In genomic region chr12:49297695-49298060, GRCh38 we compare ENCODE assay signal across 12 cellular contexts. TPM values are rescaled to one million over a fixed set of nuclear protein-coding genes. Genes with fewer than 3 reads are reported as not detected.
DNase-seq lines count a peak whose midpoint lies in the region; ATAC-seq and TF ChIP-seq lines count a peak whose summit lies in the region.
"Had no signal": no experiment of that assay in that cellular context is flagged by ENCODE, and none has a peak within 500 bp of the region (broad histone marks: within the 10 kb centered on the region; RNA-seq: fewer than 3 reads in every experiment).

No MANE protein-coding gene starts in this region.

- H3K4me2 ChIP-seq in neural cell (ENCODE audit: low read length), result no peak overlapping the region

- H3K27me3 Mint-ChIP-seq in Caco-2 (ENCODE audit: insufficient read depth, unreplicated experiment) (peaks cover 2% of the 10 kb centered on the region), IgD-negative memory B cell (peaks cover 42% of the 10 kb centered on the region), brain (peaks cover 90% of the 10 kb centered on the region)

- no peaks in the 10 kb centered on the region for H3K36me3 Mint-ChIP-seq in Caco-2 (ENCODE audit: insufficient read depth, unreplicated experiment)
- no peaks in the 10 kb centered on the region for H3K36me3 Mint-ChIP-seq in IgD-negative memory B cell
- H3K36me3 Mint-ChIP-seq in brain, result no peaks in the 10 kb centered on the region

- H3F3A ChIP-seq in neural cell (ENCODE audit: insufficient read depth, low read length, poor library complexity, severe bottlenecking), result no peaks in the 10 kb centered on the region

- no peaks in the 10 kb centered on the region for H3K79me2 ChIP-seq in neural cell (replicated peaks; ENCODE audit: insufficient read depth, low read length)

- H3K4me1 Mint-ChIP-seq in Caco-2 (ENCODE audit: low read depth, unreplicated experiment) (peaks cover 23% of the 10 kb centered on the region), IgD-negative memory B cell (peaks cover 7 to 11% (median 11%) of the 10 kb centered on the region in 3 donors), brain (peaks cover 41% of the 10 kb centered on the region)

- no peaks in the 10 kb centered on the region for H3K9me3 Mint-ChIP-seq in Caco-2 (ENCODE audit: unreplicated experiment)
- no peaks in the 10 kb centered on the region for H3K9me3 Mint-ChIP-seq in IgD-negative memory B cell
- peaks cover 0 to 3% (median 0%) of the 10 kb centered on the region in 5 experiments for H3K9me3 Mint-ChIP-seq in brain
- H3K9me3 Mint-ChIP-seq: activated T-cell treated with anti-CD3 and anti-CD28 coated beads, Interleukin-2, amount 50 U/mL, for 4 hours had no signal

- H2AFZ ChIP-seq in neural cell (ENCODE audit: low read depth, low read length), result no peak overlapping the region

- CTCF ChIA-PET in Caco-2 (lab: Charles Lee), result interaction anchor here (0.5 to 3.1 kb wide), 32 partner anchors 8 to 787 kb away, joined by 3 to 48 read pairs (median 5); partner anchors contain the start of genes C1QL4, DNAJC22, RHEBL1 and SMARCD1

- H3K9me3 ChIP-seq in Caco-2, result no peaks in the 10 kb centered on the region
- no peaks in the 10 kb centered on the region for H3K9me3 ChIP-seq in neural cell (ENCODE audit: low read length)
- H3K9me3 ChIP-seq: right atrium auricular region had no signal

- no peak for TF ChIP-seq EP300 in neural cell (conservative IDR thresholded peaks at IDR 0.05; ENCODE audit: poor library complexity, severe bottlenecking)

- H3K4me3 Mint-ChIP-seq in Caco-2 (ENCODE audit: unreplicated experiment) (peak overlapping the region; percentile 79), IgD-negative memory B cell (peak overlapping the region in 3 of 4 donors; percentile 28 to 87 (median 68)), brain (peak overlapping the region; percentile 67 to 80 (median 70))

- intact Hi-C loops in Caco-2 (cut with micrococcal nuclease; ENCODE audit: unreplicated experiment), result loop anchor here (1.0 to 2.0 kb wide), 4 partner anchors 9 to 49 kb away; partner anchors contain the start of genes DNAJC22, TROAP and TUBA1C

- POLR2A ChIA-PET in Caco-2 (lab: Charles Lee), result interaction anchor here (1.1 to 1.3 kb wide), 4 partner anchors 25 to 444 kb away, joined by 4 to 20 read pairs (median 8); partner anchors contain the start of genes SPATS2, TMBIM6 and TROAP

- no peaks in the 10 kb centered on the region for H4K20me1 ChIP-seq in neural cell (ENCODE audit: insufficient read depth)

- H3K27ac Mint-ChIP-seq in Caco-2 (ENCODE audit: unreplicated experiment) (no peak overlapping the region), IgD-negative memory B cell (no peak overlapping the region), brain (no peak overlapping the region)

- H3K27ac ChIP-seq in neural cell (ENCODE audit: low read length), result no peak overlapping the region
- H3K27ac ChIP-seq: right atrium auricular region had no signal

- no TSS peak for BruUV-seq in Caco-2 (replicated peaks; lab: Mats Ljungman, UMichigan)

- no peak for TF ChIP-seq RAD21 in neural cell (conservative IDR thresholded peaks at IDR 0.05)

- no peak for ATAC-seq in HG03442 (IDR thresholded peaks at IDR 0.05; ENCODE audit: unreplicated experiment)

- peak overlapping the region; percentile 69 for H3K4me3 ChIP-seq in Caco-2 (ENCODE audit: low read depth, low read length)
- peak overlapping the region; percentile 59 for H3K4me3 ChIP-seq in neural cell (ENCODE audit: low read length)
- H3K4me3 ChIP-seq: lung had no signal

- no peak for DNase-seq in Caco-2
- no peak for DNase-seq in cortex of kidney (lab: John Stamatoyannopoulos, UW)
- no peak for DNase-seq in cerebellar cortex (ENCODE audit: low spot score)
- DNase-seq: activated T-cell treated with anti-CD3 and anti-CD28 coated beads, Interleukin-2, amount 50 U/mL, for 4 hours; NCI-H1694 had no signal

- no peak for TF ChIP-seq CTCF in Caco-2 (IDR thresholded peaks at IDR 0.05; ENCODE audit: insufficient read depth in 1 of 2, low read depth in 1 of 2, low read length in 1 of 2, severe bottlenecking in 1 of 2, unreplicated experiment in 1 of 2)
- no peak for TF ChIP-seq CTCF in brain (conservative IDR thresholded peaks at IDR 0.05)
- no peak for TF ChIP-seq CTCF in neural cell (IDR thresholded peaks at IDR 0.05; ENCODE audit: poor library complexity, severe bottlenecking)

- H3K36me3 ChIP-seq in Caco-2 (ENCODE audit: control insufficient read depth, insufficient read depth, low read length) (no peaks in the 10 kb centered on the region), neural cell (ENCODE audit: insufficient read depth, low read length) (no peaks in the 10 kb centered on the region)
- H3K36me3 ChIP-seq: right atrium auricular region had no signal

- no peak overlapping the region for H3K9ac ChIP-seq in neural cell (ENCODE audit: low read length)

- 0 out of 2 replicates have a peak, but pooled peaks cover 10% of the 10 kb centered on the region for H3K4me1 ChIP-seq in Caco-2

- H3K9me2 ChIP-seq in neural cell (ENCODE audit: insufficient read depth, low read length), result no peaks in the 10 kb centered on the region

- H3K27me3 ChIP-seq in Caco-2 (replicated peaks; ENCODE audit: control insufficient read depth, insufficient read depth, low read length) (no peaks in the 10 kb centered on the region), neural cell (ENCODE audit: insufficient read depth, low read depth, low read length) (peaks cover 63% of the 10 kb centered on the region)

TF ChIP-seq in neural cell, 6 proteins besides CTCF, POLR2A, EP300 and RAD21:
- TF ChIP-seq SMC3 (conservative IDR thresholded peaks at IDR 0.05; ENCODE audit: poor library complexity) (no peak), EZH2 (IDR thresholded peaks at IDR 0.05; ENCODE audit: borderline replicate concordance, insufficient read depth, low read length, poor library complexity, severe bottlenecking) (no peak), REST (IDR thresholded peaks at IDR 0.05; ENCODE audit: borderline replicate concordance) (no peak), MXI1 (conservative IDR thresholded peaks at IDR 0.05; ENCODE audit: poor library complexity, severe bottlenecking) (no peak), POLR2AphosphoS5 (IDR thresholded peaks at IDR 0.05) (no peak), TAF1 (IDR thresholded peaks at IDR 0.05; ENCODE audit: low read depth) (no peak)

RNA-seq across cellular contexts. Expression of gene PRPH, which starts 2.7 kb away (rescaled TPM):
- 3.2 and 4.9 TPM in 2 replicates for total RNA-seq in Caco-2 (2022)
- polyA plus RNA-seq in IgD-negative memory B cell (not detected), brain (ENCODE audit: insufficient read depth, low read depth, low replicate concordance) (166 TPM), neural cell (not detected in 2 replicates)
- polyA minus RNA-seq in neural cell, result not detected in 2 replicates
- total RNA-seq: activated T-cell treated with anti-CD3 and anti-CD28 coated beads, Interleukin-2, amount 50 U/mL, for 4 hours had no signal

RNA-seq across cellular contexts. Expression of gene TROAP, which starts 25.4 kb away (rescaled TPM):
- total RNA-seq in Caco-2 (2022), result 134 and 135 TPM in 2 replicates
- polyA plus RNA-seq in IgD-negative memory B cell, result not detected
- polyA plus RNA-seq in brain (ENCODE audit: insufficient read depth, low read depth, low replicate concordance), result 49.2 TPM
- 0.26 and 1.3 TPM in 2 replicates for polyA plus RNA-seq in neural cell
- 1.9 TPM in 1 of 2 replicates, not detected in the other for polyA minus RNA-seq in neural cell

RNA-seq across cellular contexts. Expression of gene TUBA1C, which starts 32.8 kb away (rescaled TPM):
- 636 and 638 TPM in 2 replicates for total RNA-seq in Caco-2 (2022)
- polyA plus RNA-seq in IgD-negative memory B cell (41.4 TPM), brain (ENCODE audit: insufficient read depth, low read depth, low replicate concordance) (189 TPM), neural cell (56.2 and 63.0 TPM in 2 replicates)
- 26.5 and 29.0 TPM in 2 replicates for polyA minus RNA-seq in neural cell

RNA-seq across cellular contexts. Expression of gene C1QL4, which starts 39.3 kb away (rescaled TPM):
- 2.6 and 3.6 TPM in 2 replicates for total RNA-seq in Caco-2 (2022)
- polyA plus RNA-seq in IgD-negative memory B cell, result not detected
- polyA plus RNA-seq in brain (ENCODE audit: insufficient read depth, low read depth, low replicate concordance), result 0.15 TPM
- 13.7 and 15.4 TPM in 2 replicates for polyA plus RNA-seq in neural cell
- 7.4 and 8.0 TPM in 2 replicates for polyA minus RNA-seq in neural cell
- total RNA-seq: activated T-cell treated with anti-CD3 and anti-CD28 coated beads, Interleukin-2, amount 50 U/mL, for 4 hours; lung; right atrium auricular region; urinary bladder had no signal
- polyA plus RNA-seq: urinary bladder had no signal

RNA-seq across cellular contexts. Expression of gene DNAJC22, which starts 49.0 kb away (rescaled TPM):
- 40.6 and 47.7 TPM in 2 replicates for total RNA-seq in Caco-2 (2022)
- polyA plus RNA-seq in IgD-negative memory B cell, result not detected
- 1.1 TPM for polyA plus RNA-seq in brain (ENCODE audit: insufficient read depth, low read depth, low replicate concordance)
- 0.54 and 1.1 TPM in 2 replicates for polyA plus RNA-seq in neural cell
- 0.46 and 0.49 TPM in 2 replicates for polyA minus RNA-seq in neural cell

Comparison
In these comparisons a context has a peak if more than half of its experiments do, and no peak if none do; other contexts are left out.
1. RNA of gene PRPH, which starts 2.7 kb away (polyA plus RNA-seq): 166 TPM in brain (single experiment); not detected in IgD-negative memory B cell (single experiment) and not detected in neural cell; every median in the first group is over 100 times any median in the second.
2. RNA of gene TROAP, which starts 25.4 kb away (polyA plus RNA-seq): 49.2 TPM in brain (single experiment); 0.26 to 1.3 TPM in neural cell and not detected in IgD-negative memory B cell (single experiment); every median in the first group is over 10 times any median in the second.
3. Peak in every context shown above with its lines, with median percentiles within 50 percentile points of each other: H3K4me3 Mint-ChIP-seq.